8 cellular contexts compared by ENCODE assay signal in genomic region chr2:18387479-18388206, GRCh38.
DNase-seq lines count a peak whose midpoint lies in the region; ATAC-seq lines count a peak whose summit lies in the region.

No MANE protein-coding gene starts in this region.

- no peaks in the 10 kb centered on the region for H3K9me3 Mint-ChIP-seq in stimulated activated effector memory CD8-positive, alpha-beta T cell treated with anti-CD3 and anti-CD28 coated beads, Interleukin-12 subunit alpha, Interleukin-12 subunit beta, amount 100 ng/mL, for 72 hours

- peak; percentile 84 for ATAC-seq in GM19452 (IDR thresholded peaks at IDR 0.05; ENCODE audit: unreplicated experiment)
- peak; percentile 83 for ATAC-seq in HG03520 (IDR thresholded peaks at IDR 0.05; ENCODE audit: unreplicated experiment)
- peak; percentile 55 for ATAC-seq in stimulated activated effector memory CD8-positive, alpha-beta T cell treated with anti-CD3 and anti-CD28 coated beads, Interleukin-12 subunit alpha, Interleukin-12 subunit beta, amount 100 ng/mL, for 72 hours

- DNase-seq in COLO668 (lab: John Stamatoyannopoulos, UW; ENCODE audit: unreplicated experiment): peak; percentile 67
- DNase-seq in NCI-H69 (lab: John Stamatoyannopoulos, UW): peak; percentile 45
- DNase-seq in activated CD8-positive, alpha-beta memory T cell treated with anti-CD3 and anti-CD28 coated beads for 4 hours (ENCODE audit: low read depth in 2 of 2): peak; percentile 19 to 27
- DNase-seq in epithelial cell of prostate (ENCODE audit: low read depth, low spot score): peak; percentile 24
- DNase-seq in myocyte (ENCODE audit: low read depth): peak; percentile 75
- DNase-seq in stimulated activated effector memory CD8-positive, alpha-beta T cell treated with anti-CD3 and anti-CD28 coated beads, Interleukin-12 subunit alpha, Interleukin-12 subunit beta, amount 100 ng/mL, for 72 hours (ENCODE audit: low spot score in 2 of 2): peak; percentile 20 to 73

- no peak overlapping the region for H3K27ac ChIP-seq in epithelial cell of prostate

- H3K36me3 Mint-ChIP-seq in stimulated activated effector memory CD8-positive, alpha-beta T cell treated with anti-CD3 and anti-CD28 coated beads, Interleukin-12 subunit alpha, Interleukin-12 subunit beta, amount 100 ng/mL, for 72 hours: no peaks in the 10 kb centered on the region

- H3K4me1 Mint-ChIP-seq in stimulated activated effector memory CD8-positive, alpha-beta T cell treated with anti-CD3 and anti-CD28 coated beads, Interleukin-12 subunit alpha, Interleukin-12 subunit beta, amount 100 ng/mL, for 72 hours: no peaks in the 10 kb centered on the region

- no peak overlapping the region for H3K4me3 Mint-ChIP-seq in stimulated activated effector memory CD8-positive, alpha-beta T cell treated with anti-CD3 and anti-CD28 coated beads, Interleukin-12 subunit alpha, Interleukin-12 subunit beta, amount 100 ng/mL, for 72 hours

- no peak overlapping the region for H3K27ac Mint-ChIP-seq in stimulated activated effector memory CD8-positive, alpha-beta T cell treated with anti-CD3 and anti-CD28 coated beads, Interleukin-12 subunit alpha, Interleukin-12 subunit beta, amount 100 ng/mL, for 72 hours

Comparison
In these comparisons a context has a peak if more than half of its experiments do, and no peak if none do; other contexts are left out.
1. DNase-seq: peak in every context shown above with its lines; median percentile 75 in myocyte; 67 in COLO668; 46 in stimulated activated effector memory CD8-positive, alpha-beta T cell treated with anti-CD3 and anti-CD28 coated beads, Interleukin-12 subunit alpha, Interleukin-12 subunit beta, amount 100 ng/mL, for 72 hours; 45 in NCI-H69; 24 in epithelial cell of prostate; 23 in activated CD8-positive, alpha-beta memory T cell treated with anti-CD3 and anti-CD28 coated beads for 4 hours.